Comparison of ENCODE assay signal across 3 cellular contexts in genomic region chr3:4458961-4459360, GRCh38.
TF ChIP-seq lines count a peak whose summit lies in the region.

No MANE protein-coding gene starts in this region.

TF ChIP-seq in HepG2, 621 proteins besides CTCF, POLR2A, EP300 and RAD21:
- TF ChIP-seq CEBPB (IDR thresholded peaks at IDR 0.05; ENCODE audit: borderline replicate concordance, low read depth, low read length): peak; percentile 34; the same call in 1 of the 2 replicates
- TF ChIP-seq ZFP82 (CRISPR knock-in tag; IDR thresholded peaks at IDR 0.05; ENCODE audit: borderline replicate concordance): no peak

TF ChIP-seq in IMR-90, 13 proteins besides CTCF, POLR2A, EP300 and RAD21:
- TF ChIP-seq CEBPB (IDR thresholded peaks at IDR 0.05; ENCODE audit: low read depth, low read length) (peak; percentile 45), USF2 (IDR thresholded peaks at IDR 0.05; ENCODE audit: low read depth, low read length) (no peak)
TF ChIP-seq in IMR-90: peak in this region for 1.

TF ChIP-seq in K562, 482 proteins besides CTCF, POLR2A, EP300 and RAD21:
- TF ChIP-seq CEBPB (tag; IDR thresholded peaks at IDR 0.05): peak; percentile 88
- TF ChIP-seq TARDBP (IDR thresholded peaks at IDR 0.05): no peak
- no peak for TF ChIP-seq CEBPG (CRISPR knock-in tag; IDR thresholded peaks at IDR 0.05)
- TF ChIP-seq CEBPG (tag; conservative IDR thresholded peaks at IDR 0.05 in 1 of 2, IDR thresholded peaks at IDR 0.05 in 1 of 2): peak in 1 of 2 experiments; percentile 86; a peak in 2 of 4 replicates
- TF ChIP-seq ZNF253 (CRISPR knock-in tag; conservative IDR thresholded peaks at IDR 0.05): no peak
- no peak for TF ChIP-seq ELF1 (tag; IDR thresholded peaks at IDR 0.05)
- TF ChIP-seq CBFA2T3 (IDR thresholded peaks at IDR 0.05): no peak
- no peak for TF ChIP-seq RBM17 (IDR thresholded peaks at IDR 0.05; ENCODE audit: borderline replicate concordance, low read depth, low read length)
- no peak for TF ChIP-seq GATAD2A (IDR thresholded peaks at IDR 0.05)
- no peak for TF ChIP-seq NFE2 (IDR thresholded peaks at IDR 0.05; ENCODE audit: low read depth)
